In genomic region chr1:207845109-207845508, GRCh38 we compare ENCODE assay signal across 16 cellular contexts.
DNase-seq lines count a peak whose midpoint lies in the region; ATAC-seq and TF ChIP-seq lines count a peak whose summit lies in the region.
"Had no signal": no experiment of that assay in that cellular context is flagged by ENCODE, and none has a peak within 500 bp of the region (broad histone marks: within the 10 kb centered on the region; RNA-seq: fewer than 3 reads in every experiment).

No MANE protein-coding gene starts in this region.

- H3K9me3 ChIP-seq in CD4-positive, alpha-beta memory T cell (ENCODE audit: control insufficient read depth in 1 of 2, low read length in 2 of 2), result no peaks in the 10 kb centered on the region
- H3K9me3 ChIP-seq in left ventricle myocardium inferior (replicated peaks) (no peaks in the 10 kb centered on the region), psoas muscle (no peaks in the 10 kb centered on the region)
- H3K9me3 ChIP-seq: BLaER1 had no signal

- no peak overlapping the region for H3K4me3 Mint-ChIP-seq in CD4-positive, alpha-beta memory T cell
- H3K4me3 Mint-ChIP-seq in activated T-helper 17 cell treated with anti-CD3 and anti-CD28 coated beads, Interleukin-2, amount 50 U/mL, for 72 hours, result no peak overlapping the region

- peaks cover 59 to 91% (median 75%) of the 10 kb centered on the region in 4 donors for H3K4me1 Mint-ChIP-seq in CD4-positive, alpha-beta memory T cell
- H3K4me1 Mint-ChIP-seq in activated T-helper 17 cell treated with anti-CD3 and anti-CD28 coated beads, Interleukin-2, amount 50 U/mL, for 72 hours, result peaks cover 63% of the 10 kb centered on the region

- H3K36me3 ChIP-seq in CD4-positive, alpha-beta memory T cell (ENCODE audit: insufficient read depth, low read length), result peaks cover 11% of the 10 kb centered on the region
- H3K36me3 ChIP-seq in left ventricle myocardium inferior (peaks cover 6% of the 10 kb centered on the region), psoas muscle (ENCODE audit: insufficient read depth in 1 of 2, low read depth in 1 of 2) (peaks cover 0 to 4% of the 10 kb centered on the region in 2 donors)

- peaks cover 68% of the 10 kb centered on the region for H3K4me1 ChIP-seq in CD4-positive, alpha-beta memory T cell (ENCODE audit: insufficient read depth, low read length)
- H3K4me1 ChIP-seq in left ventricle myocardium inferior, result peaks cover 88% of the 10 kb centered on the region
- peaks cover 85% of the 10 kb centered on the region for H3K4me1 ChIP-seq in psoas muscle

- H3K27ac ChIP-seq in CD4-positive, alpha-beta memory T cell (ENCODE audit: low read depth, low read length), result no peak overlapping the region
- H3K27ac ChIP-seq in left ventricle myocardium inferior (replicated peaks), result peak overlapping the region; percentile 86
- peak overlapping the region; percentile 51 for H3K27ac ChIP-seq in psoas muscle
- H3K27ac ChIP-seq: BLaER1 had no signal

- H3K4me3 ChIP-seq in CD4-positive, alpha-beta memory T cell (ENCODE audit: low read length in 2 of 2), result no peak overlapping the region
- H3K4me3 ChIP-seq in left ventricle myocardium inferior, result no peak overlapping the region
- H3K4me3 ChIP-seq in psoas muscle, result no peak overlapping the region
- H3K4me3 ChIP-seq: BLaER1, skin epidermis had no signal

- no peak for ATAC-seq in activated T-helper 17 cell treated with anti-CD3 and anti-CD28 coated beads, Interleukin-2, amount 50 U/mL, for 72 hours (replicated peaks)
- ATAC-seq in psoas muscle (peak; percentile 28 to 55 (median 36)), HG03159 (IDR thresholded peaks at IDR 0.05; ENCODE audit: unreplicated experiment) (no peak), GM21723 (IDR thresholded peaks at IDR 0.05; ENCODE audit: unreplicated experiment) (no peak)
- ATAC-seq: HepG2 had no signal

- H3K27ac Mint-ChIP-seq in CD4-positive, alpha-beta memory T cell, result peak overlapping the region in 5 of 7 donors; percentile 15 to 82 (median 53)
- H3K27ac Mint-ChIP-seq in activated T-helper 17 cell treated with anti-CD3 and anti-CD28 coated beads, Interleukin-2, amount 50 U/mL, for 72 hours, result peak overlapping the region; percentile 53

- CTCF ChIA-PET in CD4-positive, alpha-beta memory T cell (lab: Charles Lee; ENCODE audit: partially characterized antibody), result no interaction called here

- intact Hi-C loops in CD4-positive, alpha-beta memory T cell (cut with micrococcal nuclease), result no loop called here
- intact Hi-C loops in left ventricle myocardium inferior (cut with micrococcal nuclease) (no loop called here), psoas muscle (cut with DNase I) (no loop called here)

- no peaks in the 10 kb centered on the region for H3K9me3 Mint-ChIP-seq in CD4-positive, alpha-beta memory T cell
- no peaks in the 10 kb centered on the region for H3K9me3 Mint-ChIP-seq in activated T-helper 17 cell treated with anti-CD3 and anti-CD28 coated beads, Interleukin-2, amount 50 U/mL, for 72 hours

- WGBS in psoas muscle, 3 donors, result 28 to 67% (median 36%) methylated on average over 6 of the region's 6 CpGs

- H3K36me3 Mint-ChIP-seq in CD4-positive, alpha-beta memory T cell, result peaks cover 23 to 50% of the 10 kb centered on the region in 2 donors
- H3K36me3 Mint-ChIP-seq in activated T-helper 17 cell treated with anti-CD3 and anti-CD28 coated beads, Interleukin-2, amount 50 U/mL, for 72 hours (ENCODE audit: low read depth), result peaks cover 52% of the 10 kb centered on the region

- TF ChIP-seq CTCF in left ventricle myocardium inferior (IDR thresholded peaks at IDR 0.05; ENCODE audit: borderline replicate concordance) (no peak), psoas muscle (IDR thresholded peaks at IDR 0.05) (no peak)

- H3K27me3 ChIP-seq in CD4-positive, alpha-beta memory T cell (ENCODE audit: insufficient read depth, low read length), result no peaks in the 10 kb centered on the region
- no peaks in the 10 kb centered on the region for H3K27me3 ChIP-seq in left ventricle myocardium inferior (ENCODE audit: low read depth)
- H3K27me3 ChIP-seq in psoas muscle (ENCODE audit: insufficient read depth in 3 of 3, low read length in 2 of 3), result no peaks in the 10 kb centered on the region
- H3K27me3 ChIP-seq: BLaER1 had no signal

- no peaks in the 10 kb centered on the region for H3K27me3 Mint-ChIP-seq in CD4-positive, alpha-beta memory T cell
- no peaks in the 10 kb centered on the region for H3K27me3 Mint-ChIP-seq in activated T-helper 17 cell treated with anti-CD3 and anti-CD28 coated beads, Interleukin-2, amount 50 U/mL, for 72 hours

- POLR2A ChIA-PET in CD4-positive, alpha-beta memory T cell (lab: Charles Lee; ENCODE audit: partially characterized antibody), result no interaction called here

- DNase-seq in CD4-positive, alpha-beta memory T cell, result no peak
- DNase-seq in left ventricle myocardium inferior (no peak), psoas muscle (no peak), SIG-M5 treated with dmso at 0.1 percent for 504 hours (lab: John Stamatoyannopoulos, UW; ENCODE audit: unreplicated experiment) (no peak), 8988T (no peak)
- DNase-seq: activated CD4-positive, CD25-positive, alpha-beta regulatory T cell treated with anti-CD3 and anti-CD28 coated beads, Interleukin-2, amount 50 U/mL, for 72 hours; cortex of kidney; NCI-H82; RPMI8226; stimulated activated naive CD4-positive, alpha-beta T cell treated with Interleukin-2 at 50 U/mL for 16 hours had no signal

Comparison
In these comparisons a context has a peak if more than half of its experiments do, and no peak if none do; other contexts are left out.
1. ATAC-seq: peak in psoas muscle (4 of 4); none in activated T-helper 17 cell treated with anti-CD3 and anti-CD28 coated beads, Interleukin-2, amount 50 U/mL, for 72 hours (single experiment), HG03159 (single experiment) and GM21723 (single experiment).